In genomic region chr3:60775956-60776355, GRCh38 we compare ENCODE assay signal across 28 cellular contexts.
"Had no signal": no experiment of that assay in that cellular context is flagged by ENCODE, and none has a peak within 500 bp of the region (broad histone marks: within the 10 kb centered on the region; RNA-seq: fewer than 3 reads in every experiment).

No MANE protein-coding gene starts in this region.

- H3K4me1 ChIP-seq: Peyer's patch, SJSA1 had no signal

- H3K9me3 Mint-ChIP-seq: activated naive CD4-positive, alpha-beta T cell treated with anti-CD3 and anti-CD28 coated beads for 36 hours; activated T-helper 17 cell treated with anti-CD3 and anti-CD28 coated beads, Interleukin-2, amount 50 U/mL, for 72 hours had no signal

- DNase-seq: activated CD4-positive, alpha-beta memory T cell treated with anti-CD3 and anti-CD28 coated beads, Interleukin-2, amount 10 ng/mL, durations not matched to agents 7 days and 5 days; activated CD4-positive, alpha-beta T cell treated with anti-CD3 and anti-CD28 coated beads for 36 hours; activated CD4-positive, alpha-beta T cell treated with anti-CD3 and anti-CD28 coated beads, Interleukin-2, amount 50 U/mL, for 1 hour; activated gamma-delta T cell; activated naive CD4-positive, alpha-beta T cell treated with anti-CD3 and anti-CD28 coated beads for 36 hours; activated T-cell treated with anti-CD3 and anti-CD28 coated beads for 4 hours; activated T-cell treated with anti-CD3 and anti-CD28 coated beads, Interleukin-2, amount 50 U/mL, for 48 hours; brain microvascular endothelial cell; caudate nucleus; Karpas-422; NCI-H1048; NCI-H146; NCI-H187 treated with DMSO at 0.1 percent for 48 hours; NCI-H2171; NCI-H345; NCI-H510A; NCI-H526 treated with DMSO at 0.1 percent for 48 hours; NCI-H82; NK-92 treated with Interleukin-12 subunit alpha and Interleukin-12 subunit beta, amount 100 ng/mL, for 24 hours; Peyer's patch; SHP77; T-helper 17 cell; T1000 had no signal

- H3K4me3 Mint-ChIP-seq: activated CD4-positive, alpha-beta memory T cell treated with anti-CD3 and anti-CD28 coated beads, Interleukin-2, amount 10 ng/mL, durations not matched to agents 7 days and 5 days; activated CD4-positive, alpha-beta T cell treated with anti-CD3 and anti-CD28 coated beads for 36 hours; activated naive CD4-positive, alpha-beta T cell treated with anti-CD3 and anti-CD28 coated beads for 36 hours; activated naive CD8-positive, alpha-beta T cell; activated T-helper 17 cell treated with anti-CD3 and anti-CD28 coated beads, Interleukin-2, amount 50 U/mL, for 72 hours; T-helper 17 cell had no signal

- H3K27ac ChIP-seq: brain microvascular endothelial cell, Peyer's patch, SJSA1, VCaP had no signal

- H3K36me3 ChIP-seq: brain microvascular endothelial cell, Peyer's patch, SJSA1 had no signal

- H3K4me1 Mint-ChIP-seq: activated CD4-positive, alpha-beta memory T cell treated with anti-CD3 and anti-CD28 coated beads, Interleukin-2, amount 10 ng/mL, durations not matched to agents 7 days and 5 days; activated CD4-positive, alpha-beta T cell treated with anti-CD3 and anti-CD28 coated beads for 36 hours; activated T-helper 17 cell treated with anti-CD3 and anti-CD28 coated beads, Interleukin-2, amount 50 U/mL, for 72 hours; T-helper 17 cell had no signal

- H3K4me3 ChIP-seq: K562, Peyer's patch, SJSA1 had no signal

- H3K9me3 ChIP-seq: Peyer's patch had no signal

- H3K27me3 ChIP-seq: brain microvascular endothelial cell, Peyer's patch, SJSA1 had no signal

- H3K27me3 Mint-ChIP-seq: activated CD4-positive, alpha-beta memory T cell treated with anti-CD3 and anti-CD28 coated beads, Interleukin-2, amount 10 ng/mL, durations not matched to agents 7 days and 5 days; activated CD4-positive, alpha-beta T cell treated with anti-CD3 and anti-CD28 coated beads for 36 hours; activated naive CD8-positive, alpha-beta T cell; activated T-helper 17 cell treated with anti-CD3 and anti-CD28 coated beads, Interleukin-2, amount 50 U/mL, for 72 hours; T-helper 17 cell had no signal

- H3K27ac Mint-ChIP-seq: activated CD4-positive, alpha-beta memory T cell treated with anti-CD3 and anti-CD28 coated beads, Interleukin-2, amount 10 ng/mL, durations not matched to agents 7 days and 5 days; activated CD4-positive, alpha-beta T cell treated with anti-CD3 and anti-CD28 coated beads for 36 hours; activated naive CD4-positive, alpha-beta T cell treated with anti-CD3 and anti-CD28 coated beads for 36 hours; activated naive CD8-positive, alpha-beta T cell; activated T-helper 17 cell treated with anti-CD3 and anti-CD28 coated beads, Interleukin-2, amount 50 U/mL, for 72 hours; T-helper 17 cell had no signal

- ATAC-seq: activated CD4-positive, alpha-beta T cell treated with anti-CD3 and anti-CD28 coated beads for 36 hours; activated T-helper 17 cell treated with anti-CD3 and anti-CD28 coated beads, Interleukin-2, amount 50 U/mL, for 72 hours; K562; T-helper 17 cell had no signal
